ENCODE assay signal across 28 cellular contexts in the genomic region with DNA sequence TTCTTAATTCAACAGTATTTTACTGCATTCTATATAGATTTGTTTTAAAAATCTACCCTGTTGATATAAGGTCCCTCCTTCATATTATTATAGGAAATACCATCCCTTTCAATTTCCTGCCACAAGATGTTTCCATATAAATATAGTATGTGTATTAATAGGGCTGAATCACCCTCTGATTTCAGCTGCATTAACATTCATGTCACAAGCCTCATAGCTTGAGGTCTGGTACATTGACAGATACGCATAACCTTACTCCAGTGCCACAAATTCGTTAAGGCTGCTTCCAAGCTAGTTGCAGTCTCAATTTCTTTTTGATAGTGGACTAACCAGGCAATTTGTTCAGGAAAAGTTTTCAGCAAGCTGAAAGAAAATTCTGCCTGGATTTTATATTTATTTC.
DNase-seq lines count a peak whose midpoint lies in the region; ATAC-seq, FAIRE-seq and TF ChIP-seq lines count a peak whose summit lies in the region.
"Had no signal": no experiment of that assay in that cellular context is flagged by ENCODE, and none has a peak within 500 bp of the region (broad histone marks: within the 10 kb centered on the region; RNA-seq: fewer than 3 reads in every experiment).

No MANE protein-coding gene starts in this region.

- H3K36me3 ChIP-seq in ACC112 (ENCODE audit: insufficient read depth, low read length), result no peaks in the 10 kb centered on the region
- H3K36me3 ChIP-seq in PC-3 (ENCODE audit: low read depth, low read length), result no peaks in the 10 kb centered on the region
- H3K36me3 ChIP-seq: colonic mucosa, left ventricle myocardium inferior, neutrophil, right atrium auricular region, spleen, transverse colon, WERI-Rb-1 had no signal

- H3K36me3 Mint-ChIP-seq in chondrocyte (ENCODE audit: low read depth), result no peaks in the 10 kb centered on the region
- H3K36me3 Mint-ChIP-seq: CD8-positive, alpha-beta memory T cell had no signal

- peaks cover 26% of the 10 kb centered on the region for H3K4me1 Mint-ChIP-seq in chondrocyte (ENCODE audit: low read depth)
- H3K4me1 Mint-ChIP-seq: activated CD4-positive, alpha-beta T cell treated with anti-CD3 and anti-CD28 coated beads, Interleukin-2, amount 10 ng/mL, durations not matched to agents 24 days and 14 days; brain; CD8-positive, alpha-beta memory T cell; naive B cell had no signal

- peaks cover 5% of the 10 kb centered on the region for H3K9me3 Mint-ChIP-seq in chondrocyte (ENCODE audit: low read depth)
- H3K9me3 Mint-ChIP-seq: activated CD4-positive, alpha-beta T cell treated with anti-CD3 and anti-CD28 coated beads, Interleukin-2, amount 10 ng/mL, durations not matched to agents 24 days and 14 days; activated T-cell treated with anti-CD3 and anti-CD28 coated beads, Interleukin-2, amount 50 U/mL, for 4 hours; effector memory CD8-positive, alpha-beta T cell had no signal

- H3K4me3 ChIP-seq in ACC112 (ENCODE audit: low read depth, low read length) (no peak overlapping the region), PC-3 (ENCODE audit: low read length) (no peak overlapping the region)
- H3K4me3 ChIP-seq: colonic mucosa, left ventricle myocardium inferior, right atrium auricular region, spleen, transverse colon had no signal

- no peaks in the 10 kb centered on the region for H3K27me3 ChIP-seq in ACC112 (ENCODE audit: insufficient read depth, low read length)
- no peaks in the 10 kb centered on the region for H3K27me3 ChIP-seq in PC-3 (ENCODE audit: low read length)
- H3K27me3 ChIP-seq: colonic mucosa, neutrophil, right atrium auricular region, spleen, transverse colon had no signal

- ATAC-seq in PC-3, result peak; percentile 97
- ATAC-seq in omental fat pad (ENCODE audit: low FRiP score), result no peak
- ATAC-seq: activated T-cell treated with anti-CD3 and anti-CD28 coated beads, Interleukin-2, amount 50 U/mL, for 4 hours; effector memory CD8-positive, alpha-beta T cell had no signal

- no peak overlapping the region; the same call in 1 of the 2 replicates for H3K27ac ChIP-seq in ACC112 (ENCODE audit: low read depth, low read length)
- peak overlapping the region; percentile 20; the same call in 1 of the 2 replicates for H3K27ac ChIP-seq in PC-3 (ENCODE audit: low read length)
- H3K27ac ChIP-seq: colonic mucosa, left ventricle myocardium inferior, neutrophil, right atrium auricular region, spleen, transverse colon, WERI-Rb-1 had no signal

- H3K79me2 ChIP-seq in ACC112 (ENCODE audit: control insufficient read depth, insufficient read depth, low read length, unreplicated experiment) (no peaks in the 10 kb centered on the region), PC-3 (ENCODE audit: low read length) (no peaks in the 10 kb centered on the region)

- H3K27me3 Mint-ChIP-seq in chondrocyte (ENCODE audit: low read depth), result no peaks in the 10 kb centered on the region
- H3K27me3 Mint-ChIP-seq: activated CD4-positive, alpha-beta T cell treated with anti-CD3 and anti-CD28 coated beads, Interleukin-2, amount 10 ng/mL, durations not matched to agents 24 days and 14 days; brain; CD8-positive, alpha-beta memory T cell; effector memory CD8-positive, alpha-beta T cell; naive B cell had no signal

- FAIRE-seq in GM19239 (lab: Jason Lieb, UNC), result no peak

- H4K20me1 ChIP-seq in PC-3 (ENCODE audit: low read length), result no peaks in the 10 kb centered on the region

- peak; percentile 70 for DNase-seq in PC-3
- no peak for DNase-seq in chondrocyte (ENCODE audit: low spot score)
- DNase-seq in iris pigment epithelial cell (ENCODE audit: low read depth), result peak; percentile 63
- no peak for DNase-seq in SK-N-DZ (ENCODE audit: low spot score)
- no peak for DNase-seq in NOMO-1 (lab: John Stamatoyannopoulos, UW; ENCODE audit: unreplicated experiment in 2 of 2)
- DNase-seq in GM19239 (ENCODE audit: insufficient read length, low spot score), result no peak
- no peak for DNase-seq in omental fat pad (ENCODE audit: low spot score)
- DNase-seq: activated CD4-positive, alpha-beta T cell treated with anti-CD3 and anti-CD28 coated beads, Interleukin-2, amount 10 ng/mL, durations not matched to agents 24 days and 14 days; activated naive CD4-positive, alpha-beta T cell; activated T-cell treated with anti-CD3 and anti-CD28 coated beads, Interleukin-2, amount 50 U/mL, for 4 hours; AML-193; CD8-positive, alpha-beta memory T cell; colonic mucosa; DMS 273 treated with DMSO at 0.1 percent for 48 hours; effector memory CD8-positive, alpha-beta T cell; H7; left ventricle myocardium inferior; naive B cell; NCI-H1105 treated with DMSO at 0.1 percent for 48 hours; NCI-H2029; NCI-H2227 treated with DMSO at 0.1 percent for 48 hours; spleen; transverse colon; WERI-Rb-1 had no signal

- H3K9me3 ChIP-seq in PC-3 (ENCODE audit: low read length), result no peaks in the 10 kb centered on the region
- H3K9me3 ChIP-seq: colonic mucosa, left ventricle myocardium inferior, neutrophil, right atrium auricular region, transverse colon had no signal

- peak overlapping the region; percentile 26 for H3K4me2 ChIP-seq in PC-3 (ENCODE audit: low read length)

- CTCF ChIA-PET in PC-3 (lab: Charles Lee), result interaction anchor here (0.7 kb wide), 1 partner anchor 1001 kb away, joined by 3 read pairs; no protein-coding TSS in a partner anchor

- H3K9me2 ChIP-seq in PC-3 (replicated peaks; ENCODE audit: low read length), result no peaks in the 10 kb centered on the region

- H3K27ac Mint-ChIP-seq in chondrocyte (ENCODE audit: unreplicated experiment), result peak overlapping the region; percentile 45
- H3K27ac Mint-ChIP-seq: activated CD4-positive, alpha-beta T cell treated with anti-CD3 and anti-CD28 coated beads, Interleukin-2, amount 10 ng/mL, durations not matched to agents 24 days and 14 days; brain; CD8-positive, alpha-beta memory T cell; effector memory CD8-positive, alpha-beta T cell; naive B cell had no signal

- no TSS peak for BruUV-seq in PC-3 (replicated peaks; lab: Mats Ljungman, UMichigan)

- H3F3A ChIP-seq in PC-3 (ENCODE audit: low read length, unreplicated experiment), result no peaks in the 10 kb centered on the region

- TF ChIP-seq CTCF in PC-3 (conservative IDR thresholded peaks at IDR 0.05; ENCODE audit: low read depth, low read length) (no peak), chondrocyte (IDR thresholded peaks at IDR 0.05) (no peak), omental fat pad (IDR thresholded peaks at IDR 0.05) (no peak)

- H2AFZ ChIP-seq in ACC112 (ENCODE audit: low read length, unreplicated experiment) (peak overlapping the region; percentile 25), PC-3 (ENCODE audit: low read length) (no peak overlapping the region)

- H3K4me1 ChIP-seq in ACC112 (ENCODE audit: control insufficient read depth, insufficient read depth, low read length, unreplicated experiment) (no peaks in the 10 kb centered on the region), PC-3 (ENCODE audit: insufficient read depth, low read length) (peaks cover 27% of the 10 kb centered on the region)
- H3K4me1 ChIP-seq: colonic mucosa, left ventricle myocardium inferior, right atrium auricular region, spleen, transverse colon had no signal

- H3K4me3 Mint-ChIP-seq in chondrocyte (ENCODE audit: unreplicated experiment), result no peak overlapping the region
- H3K4me3 Mint-ChIP-seq: activated CD4-positive, alpha-beta T cell treated with anti-CD3 and anti-CD28 coated beads, Interleukin-2, amount 10 ng/mL, durations not matched to agents 24 days and 14 days; activated T-cell treated with anti-CD3 and anti-CD28 coated beads, Interleukin-2, amount 50 U/mL, for 4 hours; brain; CD8-positive, alpha-beta memory T cell; effector memory CD8-positive, alpha-beta T cell; naive B cell had no signal

- POLR2A ChIA-PET in PC-3 (lab: Charles Lee; ENCODE audit: unreplicated experiment), result no interaction called here

- intact Hi-C loops in PC-3 (cut with micrococcal nuclease), result loop anchor here (1.0 to 5.0 kb wide), 2 partner anchors 19 to 93 kb away; no protein-coding TSS in a partner anchor

- H3K9ac ChIP-seq in PC-3 (ENCODE audit: low read length), result no peak overlapping the region

Comparison
In these comparisons a context has a peak if more than half of its experiments do, and no peak if none do; other contexts are left out.
1. DNase-seq: peak in PC-3 (single experiment) and iris pigment epithelial cell (single experiment); none in chondrocyte (single experiment), SK-N-DZ (single experiment), NOMO-1 (0 of 2), GM19239 (single experiment) and omental fat pad (single experiment).